Comparison of ENCODE assay signal across 1 cellular context in genomic region chrX:97685753-97686152, GRCh38.
TF ChIP-seq lines count a peak whose summit lies in the region.

No MANE protein-coding gene starts in this region.

TF ChIP-seq in K562, 482 proteins besides CTCF, POLR2A, EP300 and RAD21 (continued from another document):
- no peak for TF ChIP-seq CEBPZ (IDR thresholded peaks at IDR 0.05; ENCODE audit: borderline replicate concordance, low read depth, low read length)
- no peak for TF ChIP-seq ZNF184 (CRISPR knock-in tag; IDR thresholded peaks at IDR 0.05)
- no peak for TF ChIP-seq ZNF224 (CRISPR knock-in tag; IDR thresholded peaks at IDR 0.05)
- no peak for TF ChIP-seq PHF20 (IDR thresholded peaks at IDR 0.05; ENCODE audit: partially characterized antibody)
- no peak for TF ChIP-seq KLF16 (IDR thresholded peaks at IDR 0.05)
- no peak for TF ChIP-seq ZSCAN32 (CRISPR knock-in tag; IDR thresholded peaks at IDR 0.05)
- no peak for TF ChIP-seq NUFIP1 (IDR thresholded peaks at IDR 0.05; ENCODE audit: partially characterized antibody)
